10 cellular contexts compared by ENCODE assay signal in the genomic region with DNA sequence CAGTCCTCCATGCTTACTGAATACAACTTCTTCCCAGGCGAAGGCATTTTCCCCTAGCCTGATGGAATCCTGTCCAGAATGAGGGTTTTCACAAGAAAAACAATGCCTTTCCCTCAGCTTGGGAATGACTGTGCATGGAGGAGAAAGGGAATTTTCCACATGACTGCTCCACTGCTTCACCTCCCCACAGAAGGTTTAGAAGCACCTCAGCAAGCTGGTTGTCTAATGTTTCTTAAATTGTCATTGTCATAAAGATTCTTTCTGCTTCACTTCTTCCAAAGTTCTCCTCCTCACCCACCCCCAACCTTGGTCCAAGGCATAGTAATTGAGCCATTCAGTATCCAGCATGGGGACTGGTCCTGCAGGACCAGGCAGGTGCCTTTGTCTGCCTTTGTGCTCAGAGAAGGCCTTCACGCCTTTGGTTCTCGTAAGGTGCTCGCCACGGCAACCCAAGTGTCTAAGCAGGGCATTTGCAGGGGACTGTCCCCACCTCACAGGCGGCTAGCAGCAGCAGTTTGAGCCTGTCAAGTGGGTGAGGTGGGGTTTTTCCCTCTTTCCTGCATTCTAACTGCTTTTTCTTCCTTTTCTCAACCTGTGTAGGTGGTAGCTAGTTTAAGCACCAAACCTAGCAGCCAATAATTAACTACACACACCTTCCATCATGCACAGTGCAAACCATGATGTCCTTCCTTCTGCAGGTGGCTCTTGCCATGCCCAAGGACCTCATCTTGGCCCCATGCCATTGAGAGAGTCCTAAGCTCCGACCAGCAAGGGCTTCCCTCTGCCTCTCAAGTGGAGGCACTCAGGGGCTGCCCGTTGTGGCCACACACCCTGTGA.
DNase-seq lines count a peak whose midpoint lies in the region; ATAC-seq, FAIRE-seq and TF ChIP-seq lines count a peak whose summit lies in the region.
"Had no signal": no experiment of that assay in that cellular context is flagged by ENCODE, and none has a peak within 500 bp of the region (broad histone marks: within the 10 kb centered on the region; RNA-seq: fewer than 3 reads in every experiment).

No MANE protein-coding gene starts in this region.

- H3K9me3 Mint-ChIP-seq in CD14-positive monocyte = peaks cover 0 to 2% (median 0%) of the 10 kb centered on the region in 7 donors

- peaks cover 3 to 7% (median 6%) of the 10 kb centered on the region in 3 donors for H3K27me3 Mint-ChIP-seq in CD14-positive monocyte (ENCODE audit: low read depth in 3 of 3)

- peak; percentile 63 for FAIRE-seq in GM19239 (lab: Jason Lieb, UNC)

- peaks cover 3% of the 10 kb centered on the region for H3K4me1 Mint-ChIP-seq in CD14-positive monocyte

- intact Hi-C loops in ascending aorta (cut with DNase I) (no loop called here), CD14-positive monocyte (cut with micrococcal nuclease) (no loop called here)

- H3K9me3 ChIP-seq in ascending aorta = no peaks in the 10 kb centered on the region

- H3K27ac ChIP-seq in coronary artery (no peak overlapping the region), ascending aorta (no peak overlapping the region)
- H3K27ac ChIP-seq: parathyroid adenoma had no signal

- H3K27ac Mint-ChIP-seq in CD14-positive monocyte = no peak overlapping the region
- H3K27ac Mint-ChIP-seq: effector memory CD8-positive, alpha-beta T cell had no signal

- no peaks in the 10 kb centered on the region for H3K4me1 ChIP-seq in ascending aorta
- H3K4me1 ChIP-seq: parathyroid adenoma had no signal

- DNase-seq in DMS53 (lab: John Stamatoyannopoulos, UW) (peak; percentile 75), GM19239 (ENCODE audit: insufficient read length, low spot score) (no peak), iPS-NIHi11 (ENCODE audit: low spot score) (peak; percentile 38), coronary artery (ENCODE audit: low spot score) (no peak), ascending aorta (ENCODE audit: low spot score in 2 of 2) (no peak), CD14-positive monocyte (ENCODE audit: low spot score) (no peak), UCSD-AML1 (lab: John Stamatoyannopoulos, UW; ENCODE audit: unreplicated experiment) (no peak)
- DNase-seq: effector memory CD8-positive, alpha-beta T cell had no signal

- no peak overlapping the region for H3K4me3 ChIP-seq in coronary artery
- no peak overlapping the region for H3K4me3 ChIP-seq in ascending aorta

- no peaks in the 10 kb centered on the region for H3K36me3 ChIP-seq in ascending aorta

- H3K36me3 Mint-ChIP-seq in CD14-positive monocyte = peaks cover 0 to 2% of the 10 kb centered on the region in 2 donors

- ATAC-seq in HG03342 (IDR thresholded peaks at IDR 0.05; ENCODE audit: unreplicated experiment) = peak; percentile 72
- ATAC-seq: effector memory CD8-positive, alpha-beta T cell had no signal

- TF ChIP-seq CTCF in coronary artery (IDR thresholded peaks at IDR 0.05) (no peak), ascending aorta (IDR thresholded peaks at IDR 0.05) (no peak), CD14-positive monocyte (IDR thresholded peaks at IDR 0.05) (no peak)

- no peaks in the 10 kb centered on the region for H3K27me3 ChIP-seq in ascending aorta

- no peak overlapping the region for H3K4me3 Mint-ChIP-seq in CD14-positive monocyte
- H3K4me3 Mint-ChIP-seq: effector memory CD8-positive, alpha-beta T cell had no signal

Comparison
In these comparisons a context has a peak if more than half of its experiments do, and no peak if none do; other contexts are left out.
1. DNase-seq: peak in DMS53 (single experiment) and iPS-NIHi11 (single experiment); none in GM19239 (single experiment), coronary artery (single experiment), ascending aorta (0 of 2), CD14-positive monocyte (single experiment) and UCSD-AML1 (single experiment).